1 cellular context compared by ENCODE assay signal in genomic region chr3:50612234-50612972, GRCh38.
TF ChIP-seq lines count a peak whose summit lies in the region.

No MANE protein-coding gene starts in this region.

TF ChIP-seq in HepG2, 621 proteins besides CTCF, POLR2A, EP300 and RAD21:
- TF ChIP-seq ZNF44 (CRISPR knock-in tag; IDR thresholded peaks at IDR 0.05) = 0 out of 2 replicates have a peak, but pooled peaks have one; percentile 15
- no peak for TF ChIP-seq ZZZ3 (CRISPR knock-in tag; IDR thresholded peaks at IDR 0.05; ENCODE audit: borderline replicate concordance)
- TF ChIP-seq, protein P1, sequence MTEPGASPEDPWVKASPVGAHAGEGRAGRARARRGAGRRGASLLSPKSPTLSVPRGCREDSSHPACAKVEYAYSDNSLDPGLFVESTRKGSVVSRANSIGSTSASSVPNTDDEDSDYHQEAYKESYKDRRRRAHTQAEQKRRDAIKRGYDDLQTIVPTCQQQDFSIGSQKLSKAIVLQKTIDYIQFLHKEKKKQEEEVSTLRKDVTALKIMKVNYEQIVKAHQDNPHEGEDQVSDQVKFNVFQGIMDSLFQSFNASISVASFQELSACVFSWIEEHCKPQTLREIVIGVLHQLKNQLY (CRISPR knock-in tag; IDR thresholded peaks at IDR 0.05) = no peak
- 0 out of 2 replicates have a peak, but pooled peaks have one; percentile 10 for TF ChIP-seq BRF2 (CRISPR knock-in tag; IDR thresholded peaks at IDR 0.05)
- 0 out of 2 replicates have a peak, but pooled peaks have one; percentile 13 for TF ChIP-seq HES4 (CRISPR knock-in tag; IDR thresholded peaks at IDR 0.05; ENCODE audit: borderline replicate concordance)
- no peak for TF ChIP-seq SIX1 (CRISPR knock-in tag; IDR thresholded peaks at IDR 0.05; ENCODE audit: borderline replicate concordance)
- no peak for TF ChIP-seq ZNF83 (CRISPR knock-in tag; IDR thresholded peaks at IDR 0.05; ENCODE audit: borderline replicate concordance)
TF ChIP-seq in HepG2: peak in this region for 3.
